17 cellular contexts compared by ENCODE assay signal in the genomic region with DNA sequence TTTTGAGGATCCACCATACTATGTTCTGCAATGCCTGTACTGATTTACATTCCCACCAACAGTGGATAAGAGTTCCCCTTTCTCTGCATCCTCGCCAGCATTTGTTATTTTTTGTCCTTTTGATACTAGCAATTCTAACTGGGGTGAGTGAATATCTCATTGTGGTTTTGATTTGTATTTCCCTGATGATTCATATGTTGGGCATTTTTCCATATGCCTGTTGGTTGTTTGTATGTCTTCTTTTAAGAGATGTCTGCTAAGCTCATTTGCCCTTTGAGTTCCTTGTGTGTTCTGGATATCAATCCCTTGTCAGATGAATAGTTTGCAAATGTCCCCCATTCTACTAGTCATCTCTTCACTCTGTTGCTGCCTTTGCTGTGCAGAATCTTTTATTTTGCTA. TPM values are rescaled to one million over a fixed set of nuclear protein-coding genes. Genes with fewer than 3 reads are reported as not detected.
DNase-seq lines count a peak whose midpoint lies in the region; ATAC-seq, FAIRE-seq and TF ChIP-seq lines count a peak whose summit lies in the region.
"Had no signal": no experiment of that assay in that cellular context is flagged by ENCODE, and none has a peak within 500 bp of the region (broad histone marks: within the 10 kb centered on the region; RNA-seq: fewer than 3 reads in every experiment).

No MANE protein-coding gene starts in this region.

- no peaks in the 10 kb centered on the region for H3K36me3 ChIP-seq in Panc1 (ENCODE audit: control insufficient read depth, insufficient read depth, low read length)
- no peaks in the 10 kb centered on the region for H3K36me3 ChIP-seq in Caco-2 (ENCODE audit: control insufficient read depth, insufficient read depth, low read length)

- FAIRE-seq in GM12892 (lab: Jason Lieb, UNC), result no peak

- CTCF ChIA-PET in Panc1 (lab: Charles Lee) (no interaction called here), Caco-2 (lab: Charles Lee) (no interaction called here)
- CTCF ChIA-PET in activated CD4-positive, alpha-beta memory T cell treated with anti-CD3 and anti-CD28 coated beads for 36 hours (lab: Charles Lee), result no interaction called here

- no peak overlapping the region for H3K27ac ChIP-seq in Panc1 (ENCODE audit: low read length)
- H3K27ac ChIP-seq: spleen, suprapubic skin had no signal

- ATAC-seq in Panc1 (0 out of 2 replicates have a peak, but pooled peaks have one; percentile 45), HG03139 (IDR thresholded peaks at IDR 0.05; ENCODE audit: unreplicated experiment) (no peak)
- ATAC-seq: activated CD4-positive, CD25-positive, alpha-beta regulatory T cell treated with anti-CD3 and anti-CD28 coated beads, Interleukin-2, amount 50 U/mL, for 24 hours; CD8-positive, alpha-beta T cell had no signal

- H3K27me3 Mint-ChIP-seq in activated CD4-positive, alpha-beta memory T cell treated with anti-CD3 and anti-CD28 coated beads for 36 hours, result no peaks in the 10 kb centered on the region
- no peaks in the 10 kb centered on the region for H3K27me3 Mint-ChIP-seq in Caco-2 (ENCODE audit: insufficient read depth, unreplicated experiment)
- H3K27me3 Mint-ChIP-seq: memory B cell had no signal

- no peak for TF ChIP-seq CTCF in Panc1 (IDR thresholded peaks at IDR 0.05)
- TF ChIP-seq CTCF in choroid plexus epithelial cell (conservative IDR thresholded peaks at IDR 0.05; ENCODE audit: low read depth, low read length), result no peak
- TF ChIP-seq CTCF in Caco-2 (IDR thresholded peaks at IDR 0.05; ENCODE audit: insufficient read depth in 1 of 2, low read depth in 1 of 2, low read length in 1 of 2, severe bottlenecking in 1 of 2, unreplicated experiment in 1 of 2), result no peak

- no peak for TF ChIP-seq POLR2A in GM12892 (IDR thresholded peaks at IDR 0.05; ENCODE audit: low read depth, low read length)

- H3K27me3 ChIP-seq in Panc1 (ENCODE audit: control insufficient read depth, insufficient read depth, low read length) (no peaks in the 10 kb centered on the region), Caco-2 (replicated peaks; ENCODE audit: control insufficient read depth, insufficient read depth, low read length) (no peaks in the 10 kb centered on the region)
- H3K27me3 ChIP-seq: spleen, suprapubic skin had no signal

- H3K36me3 Mint-ChIP-seq in activated CD4-positive, alpha-beta memory T cell treated with anti-CD3 and anti-CD28 coated beads for 36 hours, result peaks cover 44% of the 10 kb centered on the region
- peaks cover 20% of the 10 kb centered on the region for H3K36me3 Mint-ChIP-seq in Caco-2 (ENCODE audit: insufficient read depth, unreplicated experiment)

- H3K9me3 ChIP-seq in Panc1 (ENCODE audit: control insufficient read depth, insufficient read depth, low read depth, low read length), result peaks cover 6% of the 10 kb centered on the region; the same call in 1 of the 2 replicates
- H3K9me3 ChIP-seq in Caco-2, result no peaks in the 10 kb centered on the region; the same call in 1 of the 2 replicates

- intact Hi-C loops in Panc1 (cut with micrococcal nuclease; ENCODE audit: unreplicated experiment) (no loop called here), Caco-2 (cut with micrococcal nuclease; ENCODE audit: unreplicated experiment) (no loop called here)
- intact Hi-C loops in activated CD4-positive, alpha-beta memory T cell treated with anti-CD3 and anti-CD28 coated beads for 36 hours (cut with micrococcal nuclease), result no loop called here

- H3K4me1 ChIP-seq in Panc1 (ENCODE audit: control insufficient read depth, insufficient read depth, low read length) (no peaks in the 10 kb centered on the region), Caco-2 (no peaks in the 10 kb centered on the region)
- H3K4me1 ChIP-seq: suprapubic skin had no signal

- peaks cover 18% of the 10 kb centered on the region for H3K4me1 Mint-ChIP-seq in activated CD4-positive, alpha-beta memory T cell treated with anti-CD3 and anti-CD28 coated beads for 36 hours (ENCODE audit: low read depth)
- H3K4me1 Mint-ChIP-seq in Caco-2 (ENCODE audit: low read depth, unreplicated experiment), result no peaks in the 10 kb centered on the region

- no peak overlapping the region for H3K4me3 Mint-ChIP-seq in activated CD4-positive, alpha-beta memory T cell treated with anti-CD3 and anti-CD28 coated beads for 36 hours
- no peak overlapping the region for H3K4me3 Mint-ChIP-seq in Caco-2 (ENCODE audit: unreplicated experiment)
- H3K4me3 Mint-ChIP-seq: CD8-positive, alpha-beta T cell; memory B cell had no signal

- DNase-seq in GM04503 (ENCODE audit: low read depth), result peak; percentile 9
- DNase-seq in Panc1 (ENCODE audit: low read depth, low spot score), result no peak
- peak; percentile 88 for DNase-seq in choroid plexus epithelial cell (ENCODE audit: low read depth)
- peak; percentile 57 for DNase-seq in non-pigmented ciliary epithelial cell (ENCODE audit: low read depth)
- no peak for DNase-seq in activated CD4-positive, alpha-beta memory T cell treated with anti-CD3 and anti-CD28 coated beads for 36 hours
- DNase-seq in Caco-2, result no peak
- DNase-seq in GM12892 (ENCODE audit: insufficient read length), result no peak
- DNase-seq: activated T-cell treated with anti-CD3 and anti-CD28 coated beads for 4 hours; CD8-positive, alpha-beta T cell; NCI-H2107; NK-92 treated with Interleukin-12 subunit alpha and Interleukin-12 subunit beta, amount 100 ng/mL, for 24 hours; nucleus accumbens; spleen had no signal

- POLR2A ChIA-PET in Panc1 (lab: Charles Lee) (no interaction called here), Caco-2 (lab: Charles Lee) (no interaction called here)
- POLR2A ChIA-PET in activated CD4-positive, alpha-beta memory T cell treated with anti-CD3 and anti-CD28 coated beads for 36 hours (lab: Charles Lee), result no interaction called here

- H3K9me3 Mint-ChIP-seq in activated CD4-positive, alpha-beta memory T cell treated with anti-CD3 and anti-CD28 coated beads for 36 hours, result peaks cover 22% of the 10 kb centered on the region
- H3K9me3 Mint-ChIP-seq in Caco-2 (ENCODE audit: unreplicated experiment), result no peaks in the 10 kb centered on the region

- no peak overlapping the region for H3K27ac Mint-ChIP-seq in activated CD4-positive, alpha-beta memory T cell treated with anti-CD3 and anti-CD28 coated beads for 36 hours
- H3K27ac Mint-ChIP-seq in Caco-2 (ENCODE audit: unreplicated experiment), result no peak overlapping the region
- H3K27ac Mint-ChIP-seq: CD8-positive, alpha-beta T cell; memory B cell had no signal

- H3K4me3 ChIP-seq in Panc1 (ENCODE audit: low read depth in 2 of 2, low read length in 2 of 2) (no peak overlapping the region), choroid plexus epithelial cell (ENCODE audit: low read depth, low read length) (no peak overlapping the region), Caco-2 (ENCODE audit: low read depth, low read length) (no peak overlapping the region)
- H3K4me3 ChIP-seq: spleen, suprapubic skin had no signal

- in situ Hi-C loops in Panc1 (cut with HindIII; ENCODE audit: low pct_unique_long_range_greater_than_20kb, low sequenced_read_pairs), result no loop called here

- BruUV-seq in Panc1 (replicated peaks; lab: Mats Ljungman, UMichigan), result no TSS peak
- BruUV-seq in Caco-2 (replicated peaks; lab: Mats Ljungman, UMichigan), result no TSS peak

RNA-seq across cellular contexts. Expression of a gene that starts 49.0 kb away (rescaled TPM):
- total RNA-seq in Panc1 (2021; ENCODE audit: unreplicated experiment) (89.7 TPM), Caco-2 (2022) (7.4 and 7.7 TPM in 2 replicates)
- 49.1 TPM for polyA plus RNA-seq in Panc1 (2012; ENCODE audit: insufficient read length)
- not detected for total RNA-seq in activated CD4-positive, alpha-beta memory T cell treated with anti-CD3 and anti-CD28 coated beads for 36 hours
- 0.45 TPM for polyA plus RNA-seq in GM12892 (2012; ENCODE audit: missing spikeins)
- total RNA-seq: CD8-positive, alpha-beta T cell had no signal

Comparison
In these comparisons a context has a peak if more than half of its experiments do, and no peak if none do; other contexts are left out.
1. DNase-seq: peak in GM04503 (single experiment), choroid plexus epithelial cell (single experiment) and non-pigmented ciliary epithelial cell (single experiment); none in Panc1 (single experiment), activated CD4-positive, alpha-beta memory T cell treated with anti-CD3 and anti-CD28 coated beads for 36 hours (single experiment), Caco-2 (0 of 2) and GM12892 (single experiment).
2. RNA of a gene that starts 49.0 kb away (total RNA-seq): 89.7 TPM in Panc1 (single experiment); 7.4 to 7.7 TPM in Caco-2 and not detected in activated CD4-positive, alpha-beta memory T cell treated with anti-CD3 and anti-CD28 coated beads for 36 hours; every median in the first group is over 10 times any median in the second.